In the genomic region with DNA sequence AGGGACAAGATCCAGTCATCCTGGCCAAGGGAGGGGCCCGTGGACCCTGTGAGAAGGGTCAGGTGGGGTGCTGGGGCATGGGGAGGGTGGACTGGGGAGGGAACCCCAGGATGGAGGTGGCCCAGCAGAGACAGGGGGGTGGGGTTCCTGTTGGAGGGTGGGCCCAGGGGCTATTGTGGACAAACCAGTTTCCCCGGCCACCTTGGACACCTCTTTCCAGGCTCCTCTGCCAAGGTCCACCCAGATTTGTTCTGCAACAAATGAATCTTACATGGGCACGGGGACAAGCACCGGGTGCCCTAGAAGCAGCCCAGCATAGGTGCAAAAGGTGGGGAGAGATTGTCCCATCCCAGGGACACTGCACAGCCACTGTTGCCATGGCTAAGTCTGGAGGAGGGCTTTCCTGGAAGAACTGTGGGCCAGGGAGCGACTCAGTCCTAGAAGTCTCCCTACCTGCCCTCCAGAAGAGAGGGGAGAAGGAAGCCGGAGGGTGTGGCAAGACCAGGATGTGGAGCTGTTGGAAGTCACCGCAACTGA, we compare ENCODE assay signal across 16 cellular contexts. TPM values are rescaled to one million over a fixed set of nuclear protein-coding genes. Genes with fewer than 3 reads are reported as not detected.
"Had no signal": no experiment of that assay in that cellular context is flagged by ENCODE, and none has a peak within 500 bp of the region (broad histone marks: within the 10 kb centered on the region; RNA-seq: fewer than 3 reads in every experiment).

No MANE protein-coding gene starts in this region.

- FAIRE-seq: keratinocyte, pancreas had no signal

- H3K27me3 ChIP-seq: neural progenitor cell, pancreas, testis had no signal

- H3K36me3 ChIP-seq: adrenal gland, neural progenitor cell, pancreas, stomach, upper lobe of right lung had no signal

- DNase-seq: activated CD8-positive, alpha-beta T cell treated with anti-CD3 and anti-CD28 coated beads for 36 hours; activated effector memory CD4-positive, alpha-beta T cell treated with anti-CD3 and anti-CD28 coated beads, Interleukin-2, amount 50 U/mL, for 16 hours; activated T-cell treated with anti-CD3 and anti-CD28 coated beads, Interleukin-2, amount 50 U/mL, for 4 hours; adrenal gland; pancreas; stimulated activated CD4-positive, alpha-beta T cell treated with anti-CD3 and anti-CD28 coated beads, Interleukin-1b, Interleukin-23, amount 100 ng/mL, for 48 hours; stomach; testis; upper lobe of right lung had no signal

- H2AFZ ChIP-seq: hepatocyte, neural progenitor cell had no signal

- H3K4me3 ChIP-seq: adrenal gland, hepatocyte, neural progenitor cell, pancreas, stomach, testis, upper lobe of right lung had no signal

- H3K4me2 ChIP-seq: hepatocyte, neural progenitor cell had no signal

- ATAC-seq: activated CD8-positive, alpha-beta T cell treated with anti-CD3 and anti-CD28 coated beads for 36 hours; activated T-cell treated with anti-CD3 and anti-CD28 coated beads, Interleukin-2, amount 50 U/mL, for 4 hours; left lobe of liver; pancreas; upper lobe of right lung had no signal

- H3K9ac ChIP-seq: neural progenitor cell had no signal

- H3K27ac ChIP-seq: adrenal gland, hepatocyte, neural progenitor cell, pancreas, stomach, testis, upper lobe of right lung, VCaP had no signal

- H3K9me3 ChIP-seq: adrenal gland, pancreas, stomach, testis, upper lobe of right lung had no signal

RNA-seq across cellular contexts. Expression of gene FBN3, which starts 2.2 kb away (rescaled TPM):
- total RNA-seq: cardiac septum, lung microvascular endothelial cell had no signal
- polyA plus RNA-seq: keratinocyte had no signal
